In genomic region chr1:244154528-244154881, GRCh38 we compare ENCODE assay signal across 16 cellular contexts.
"Had no signal": no experiment of that assay in that cellular context is flagged by ENCODE, and none has a peak within 500 bp of the region (broad histone marks: within the 10 kb centered on the region; RNA-seq: fewer than 3 reads in every experiment).

No MANE protein-coding gene starts in this region.

- ATAC-seq: activated CD8-positive, alpha-beta memory T cell treated with anti-CD3 and anti-CD28 coated beads, Interleukin-2, amount 10 ng/mL, durations not matched to agents 7 days and 5 days; activated naive CD4-positive, alpha-beta T cell treated with anti-CD3 and anti-CD28 coated beads, Interleukin-2, amount 50 U/mL, for 72 hours; left lung had no signal

- H3K27me3 Mint-ChIP-seq: activated T-cell treated with anti-CD3 and anti-CD28 coated beads, Interleukin-2, amount 50 U/mL, for 24 hours had no signal

- DNase-seq: activated CD4-positive, alpha-beta T cell treated with anti-CD3 and anti-CD28 coated beads, Interleukin-2, amount 50 U/mL, for 4 hours; activated CD4-positive, CD25-positive, alpha-beta regulatory T cell treated with anti-CD3 and anti-CD28 coated beads, Interleukin-2, amount 50 U/mL, for 72 hours; activated CD8-positive, alpha-beta memory T cell treated with anti-CD3 and anti-CD28 coated beads, Interleukin-2, amount 10 ng/mL, durations not matched to agents 7 days and 5 days; activated effector memory CD4-positive, alpha-beta T cell treated with anti-CD3 and anti-CD28 coated beads, Interleukin-2, amount 50 U/mL, for 16 hours; activated T-cell treated with anti-CD3 and anti-CD28 coated beads, Interleukin-2, amount 50 U/mL, for 24 hours; amniotic stem cell; brain microvascular endothelial cell; dermis blood vessel endothelial cell; glutamatergic neuron; left lung; small intestine; stomach; thyroid gland had no signal

- H3K9me3 ChIP-seq: left lung, stomach, thyroid gland had no signal

- H3K36me3 ChIP-seq: brain microvascular endothelial cell, left lung, stomach, thyroid gland had no signal

- H3K27me3 ChIP-seq: brain microvascular endothelial cell, left lung, stomach, thyroid gland had no signal

- H3K4me3 ChIP-seq: left lung, stomach, thyroid gland had no signal

- H3K4me3 Mint-ChIP-seq: activated CD8-positive, alpha-beta memory T cell treated with anti-CD3 and anti-CD28 coated beads, Interleukin-2, amount 10 ng/mL, durations not matched to agents 7 days and 5 days; activated T-cell treated with anti-CD3 and anti-CD28 coated beads, Interleukin-2, amount 50 U/mL, for 24 hours; memory B cell; natural killer cell treated with Interleukin-12 subunit alpha and Interleukin-12 subunit beta and Interleukin-15 and Interleukin-18, amount 100 ng/mL, for 72 hours had no signal

- H3K27ac ChIP-seq: brain microvascular endothelial cell, left lung, thyroid gland had no signal

- H3K4me1 ChIP-seq: left lung, thyroid gland had no signal

- H3K36me3 Mint-ChIP-seq: activated CD8-positive, alpha-beta memory T cell treated with anti-CD3 and anti-CD28 coated beads, Interleukin-2, amount 10 ng/mL, durations not matched to agents 7 days and 5 days; activated naive CD4-positive, alpha-beta T cell treated with anti-CD3 and anti-CD28 coated beads, Interleukin-2, amount 50 U/mL, for 72 hours; memory B cell; natural killer cell treated with Interleukin-12 subunit alpha and Interleukin-12 subunit beta and Interleukin-15 and Interleukin-18, amount 100 ng/mL, for 72 hours had no signal

- H3K27ac Mint-ChIP-seq: activated CD8-positive, alpha-beta memory T cell treated with anti-CD3 and anti-CD28 coated beads, Interleukin-2, amount 10 ng/mL, durations not matched to agents 7 days and 5 days; activated naive CD4-positive, alpha-beta T cell treated with anti-CD3 and anti-CD28 coated beads, Interleukin-2, amount 50 U/mL, for 72 hours; activated T-cell treated with anti-CD3 and anti-CD28 coated beads, Interleukin-2, amount 50 U/mL, for 24 hours; memory B cell; natural killer cell treated with Interleukin-12 subunit alpha and Interleukin-12 subunit beta and Interleukin-15 and Interleukin-18, amount 100 ng/mL, for 72 hours had no signal

- H3K9me3 Mint-ChIP-seq: activated naive CD4-positive, alpha-beta T cell treated with anti-CD3 and anti-CD28 coated beads, Interleukin-2, amount 50 U/mL, for 72 hours; activated T-cell treated with anti-CD3 and anti-CD28 coated beads, Interleukin-2, amount 50 U/mL, for 24 hours; memory B cell; natural killer cell treated with Interleukin-12 subunit alpha and Interleukin-12 subunit beta and Interleukin-15 and Interleukin-18, amount 100 ng/mL, for 72 hours had no signal

- H3K4me1 Mint-ChIP-seq: activated CD8-positive, alpha-beta memory T cell treated with anti-CD3 and anti-CD28 coated beads, Interleukin-2, amount 10 ng/mL, durations not matched to agents 7 days and 5 days had no signal
